8 cellular contexts compared by ENCODE assay signal in genomic region chr12:54360717-54361456, GRCh38.
A peak's percentile ranks its signal among the peaks of the same experiment; 100 is the strongest.
DNase-seq lines count a peak whose midpoint lies in the region; ATAC-seq and TF ChIP-seq lines count a peak whose summit lies in the region.

No MANE protein-coding gene starts in this region.

- no peaks in the 10 kb centered on the region for H4K20me1 ChIP-seq in BLaER1

- H3K27ac Mint-ChIP-seq in activated T-cell treated with anti-CD3 and anti-CD28 coated beads, Interleukin-2, amount 50 U/mL, for 24 hours = no peak overlapping the region

- DNase-seq in HL-60 (ENCODE audit: low read depth in 1 of 2, low spot score in 1 of 2) (peak in 1 of 2 experiments; percentile 72), NCI-H82 (lab: John Stamatoyannopoulos, UW) (peak; percentile 97), fibroblast of peridontal ligament (ENCODE audit: extremely low read depth) (peak; percentile 80), non-pigmented ciliary epithelial cell (ENCODE audit: low read depth) (peak; percentile 44)
- DNase-seq in activated T-cell treated with anti-CD3 and anti-CD28 coated beads, Interleukin-2, amount 50 U/mL, for 24 hours = peak; percentile 68
- no peak for DNase-seq in NK-92 treated with Interleukin-12 subunit alpha and Interleukin-12 subunit beta, amount 100 ng/mL, for 24 hours (lab: John Stamatoyannopoulos, UW)

- H3K9me3 Mint-ChIP-seq in activated T-cell treated with anti-CD3 and anti-CD28 coated beads, Interleukin-2, amount 50 U/mL, for 24 hours = no peaks in the 10 kb centered on the region

- H3K27me3 ChIP-seq in BLaER1 (no peaks in the 10 kb centered on the region), HL-60 (ENCODE audit: insufficient read depth, poor library complexity, severe bottlenecking) (no peaks in the 10 kb centered on the region)

- H3K4me1 Mint-ChIP-seq in activated T-cell treated with anti-CD3 and anti-CD28 coated beads, Interleukin-2, amount 50 U/mL, for 24 hours (ENCODE audit: low read depth) = peaks cover 21% of the 10 kb centered on the region

- TF ChIP-seq CTCF in HL-60 (IDR thresholded peaks at IDR 0.05; ENCODE audit: insufficient read depth, low read length) = peak; percentile 61

- H3K36me3 Mint-ChIP-seq in activated T-cell treated with anti-CD3 and anti-CD28 coated beads, Interleukin-2, amount 50 U/mL, for 24 hours (ENCODE audit: low read depth) = no peaks in the 10 kb centered on the region

- H3K4me3 Mint-ChIP-seq in activated T-cell treated with anti-CD3 and anti-CD28 coated beads, Interleukin-2, amount 50 U/mL, for 24 hours = no peak overlapping the region

- H3K9ac ChIP-seq in BLaER1 = no peak overlapping the region; the same call in 1 of the 2 replicates

- 0 out of 2 replicates have a peak overlapping the region, but pooled peaks have one; percentile 85 for H3K27ac ChIP-seq in BLaER1
- H3K27ac ChIP-seq in HL-60 (replicated peaks) = no peak overlapping the region

- ATAC-seq in GM21528 (IDR thresholded peaks at IDR 0.05; ENCODE audit: low FRiP score, unreplicated experiment) = no peak

- H3K9me3 ChIP-seq in BLaER1 = no peaks in the 10 kb centered on the region

- H3K4me2 ChIP-seq in BLaER1 = no peak overlapping the region

- H3K36me3 ChIP-seq in BLaER1 = no peaks in the 10 kb centered on the region

- H3K4me3 ChIP-seq in BLaER1 = no peak overlapping the region
- no peak overlapping the region for H3K4me3 ChIP-seq in HL-60 (replicated peaks; ENCODE audit: insufficient read depth, low read length)

- peaks cover 59% of the 10 kb centered on the region for H3K4me1 ChIP-seq in BLaER1

- H3K27me3 Mint-ChIP-seq in activated T-cell treated with anti-CD3 and anti-CD28 coated beads, Interleukin-2, amount 50 U/mL, for 24 hours = no peaks in the 10 kb centered on the region
